34 cellular contexts compared by ENCODE assay signal in the genomic region with DNA sequence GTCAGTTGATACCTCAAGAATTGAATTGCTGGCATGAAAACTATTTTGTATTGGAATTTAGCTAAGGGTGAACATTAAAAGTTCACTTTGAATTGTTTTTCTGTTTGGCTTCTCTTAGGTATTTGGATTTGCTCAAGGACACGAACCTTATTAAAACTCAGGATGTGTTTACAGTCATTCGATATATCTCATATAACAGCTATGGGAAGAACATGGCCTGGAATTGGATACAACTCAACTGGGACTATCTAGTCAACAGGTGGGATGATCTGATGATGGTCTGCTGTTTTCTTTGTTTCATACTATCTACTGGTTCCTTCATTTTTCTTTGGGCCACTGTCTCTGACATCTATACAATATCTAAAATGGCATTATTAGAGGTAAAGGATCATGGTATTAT.
"Had no signal": no experiment of that assay in that cellular context is flagged by ENCODE, and none has a peak within 500 bp of the region (broad histone marks: within the 10 kb centered on the region; RNA-seq: fewer than 3 reads in every experiment).

No MANE protein-coding gene starts in this region.

- H3K4me3 ChIP-seq: MG63 had no signal

- H3K36me3 ChIP-seq: MG63 had no signal

- H3K27me3 ChIP-seq: MG63 had no signal

- H3K9me3 ChIP-seq: MG63 had no signal

- DNase-seq: Karpas-422, Kasumi-1, MG63, MM.1S, MV-4-11, NCI-H1048, NCI-H1092, NCI-H1092 treated with DMSO at 0.1 percent for 48 hours, NCI-H1105, NCI-H1105 treated with DMSO at 0.1 percent for 48 hours, NCI-H1417, NCI-H1417 treated with DMSO at 0.1 percent for 48 hours, NCI-H1436, NCI-H1436 treated with DMSO at 0.1 percent for 48 hours, NCI-H146, NCI-H1694, NCI-H1694 treated with DMSO at 0.1 percent for 48 hours, NCI-H187, NCI-H187 treated with DMSO at 0.1 percent for 48 hours, NCI-H1930, NCI-H2029, NCI-H2029 treated with DMSO at 0.1 percent for 48 hours, NCI-H2081, NCI-H2081 treated with DMSO at 0.1 percent for 48 hours, NCI-H2107, NCI-H2171, NCI-H2171 treated with DMSO at 0.1 percent for 48 hours, NCI-H2227 treated with DMSO at 0.1 percent for 48 hours, NCI-H226, NCI-H345, NCI-H446, NCI-H446 treated with DMSO at 0.1 percent for 48 hours, NCI-H510A, NCI-H510A treated with DMSO at 0.1 percent for 48 hours had no signal
